Comparison of ENCODE assay signal across 8 cellular contexts in the genomic region with DNA sequence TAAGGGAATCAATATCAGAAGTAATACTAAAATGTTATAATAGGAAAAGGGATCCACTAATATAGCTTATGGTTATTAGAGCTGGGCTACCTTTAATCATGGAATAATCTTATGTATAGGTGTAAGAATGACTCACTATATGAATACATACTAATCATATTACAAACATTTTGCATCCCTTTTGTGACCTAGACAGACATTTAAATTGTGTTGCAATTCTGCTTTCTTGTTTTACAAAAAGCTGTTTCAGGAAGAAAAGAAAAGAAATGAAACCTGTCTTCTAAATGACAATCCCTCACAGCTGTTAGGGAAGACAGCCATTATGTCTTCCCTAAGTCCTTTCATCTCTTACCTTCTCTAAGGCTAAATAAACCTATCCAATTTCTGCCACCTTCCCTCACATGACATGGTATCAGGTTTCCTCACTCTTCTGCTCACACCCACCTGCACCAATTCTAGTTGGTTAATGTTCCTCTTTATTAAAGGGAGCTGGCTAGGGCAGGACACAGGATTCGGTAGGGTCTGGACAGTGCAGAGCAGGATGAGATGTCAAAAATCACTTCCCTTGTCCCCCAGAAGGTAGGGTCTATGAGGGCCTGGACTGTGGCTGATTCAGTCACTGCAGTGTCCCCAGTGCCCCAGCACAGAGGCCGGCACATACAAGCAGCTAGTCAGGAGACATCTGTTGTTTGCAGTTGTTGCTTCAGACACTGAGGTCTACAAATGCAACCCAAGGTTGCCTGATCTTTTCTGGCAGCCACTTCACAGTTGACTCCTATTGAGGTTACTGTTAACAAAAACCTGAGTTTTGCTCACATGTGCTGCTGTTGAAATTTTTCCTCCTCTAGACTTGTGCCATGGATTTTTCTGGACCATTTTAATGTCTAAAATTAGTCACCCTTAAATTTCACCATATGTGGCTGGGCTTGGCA. TPM values are rescaled to one million over a fixed set of nuclear protein-coding genes. Genes with fewer than 3 reads are reported as not detected.
DNase-seq lines count a peak whose midpoint lies in the region; ATAC-seq and TF ChIP-seq lines count a peak whose summit lies in the region.

No MANE protein-coding gene starts in this region.

- H3K4me3 ChIP-seq in aorta (ENCODE audit: low read length in 2 of 2) = no peak overlapping the region

- H3K27me3 ChIP-seq in aorta (ENCODE audit: control insufficient read depth in 1 of 2, insufficient read depth in 2 of 2, low read length in 1 of 2) = no peaks in the 10 kb centered on the region

- intact Hi-C loops in natural killer cell (cut with micrococcal nuclease) = no loop called here
- intact Hi-C loops in aorta (cut with DNase I) = loop anchor here in 1 of 2 donors (5.0 kb wide), 1 partner anchor 54 kb away; no protein-coding TSS in a partner anchor

- peaks cover 21% of the 10 kb centered on the region for H3K36me3 Mint-ChIP-seq in activated naive CD8-positive, alpha-beta T cell treated with anti-CD3 and anti-CD28 coated beads, Interleukin-2, amount 50 U/mL, for 24 hours (ENCODE audit: low read depth)
- no peaks in the 10 kb centered on the region for H3K36me3 Mint-ChIP-seq in natural killer cell

- TF ChIP-seq CTCF in natural killer cell (IDR thresholded peaks at IDR 0.05) = no peak

- H3K4me1 Mint-ChIP-seq in activated naive CD8-positive, alpha-beta T cell treated with anti-CD3 and anti-CD28 coated beads, Interleukin-2, amount 50 U/mL, for 24 hours = peaks cover 73% of the 10 kb centered on the region
- peaks cover 76 to 79% of the 10 kb centered on the region in 2 donors for H3K4me1 Mint-ChIP-seq in natural killer cell

- DNase-seq in GF-D8 (lab: John Stamatoyannopoulos, UW) = peak; percentile 72
- peak; percentile 45 for DNase-seq in NCI-H1694 (lab: John Stamatoyannopoulos, UW)
- no peak for DNase-seq in activated naive CD8-positive, alpha-beta T cell treated with anti-CD3 and anti-CD28 coated beads, Interleukin-2, amount 50 U/mL, for 24 hours
- DNase-seq in natural killer cell = no peak
- no peak for DNase-seq in middle frontal gyrus (ENCODE audit: extremely low spot score, low spot score)
- DNase-seq in EL = no peak
- no peak for DNase-seq in aorta

- no peak for ATAC-seq in activated naive CD8-positive, alpha-beta T cell treated with anti-CD3 and anti-CD28 coated beads, Interleukin-2, amount 50 U/mL, for 24 hours
- ATAC-seq in natural killer cell (peak in 1 of 3 donors; percentile 8), HG03045 (IDR thresholded peaks at IDR 0.05; ENCODE audit: unreplicated experiment) (no peak), aorta (ENCODE audit: low FRiP score) (no peak)

- peak overlapping the region in 1 of 2 donors; percentile 77 for H3K27ac ChIP-seq in aorta (ENCODE audit: low read depth in 1 of 2, low read length in 2 of 2)

- H3K9me3 ChIP-seq in aorta (ENCODE audit: control insufficient read depth, low read length) = no peaks in the 10 kb centered on the region

- H3K4me1 ChIP-seq in aorta (ENCODE audit: control insufficient read depth in 1 of 2, insufficient read depth in 2 of 2, low read length in 2 of 2) = peaks cover 0 to 2% of the 10 kb centered on the region in 2 donors

- peak overlapping the region; percentile 47 for H3K27ac Mint-ChIP-seq in activated naive CD8-positive, alpha-beta T cell treated with anti-CD3 and anti-CD28 coated beads, Interleukin-2, amount 50 U/mL, for 24 hours
- H3K27ac Mint-ChIP-seq in natural killer cell = peak overlapping the region; percentile 89 to 98

- H3K27me3 Mint-ChIP-seq in activated naive CD8-positive, alpha-beta T cell treated with anti-CD3 and anti-CD28 coated beads, Interleukin-2, amount 50 U/mL, for 24 hours = no peaks in the 10 kb centered on the region
- H3K27me3 Mint-ChIP-seq in natural killer cell (ENCODE audit: low read depth in 2 of 2) = no peaks in the 10 kb centered on the region

- no peak overlapping the region for H3K4me3 Mint-ChIP-seq in activated naive CD8-positive, alpha-beta T cell treated with anti-CD3 and anti-CD28 coated beads, Interleukin-2, amount 50 U/mL, for 24 hours
- peak overlapping the region; percentile 55 for H3K4me3 Mint-ChIP-seq in natural killer cell

- no peaks in the 10 kb centered on the region for H3K9me3 Mint-ChIP-seq in activated naive CD8-positive, alpha-beta T cell treated with anti-CD3 and anti-CD28 coated beads, Interleukin-2, amount 50 U/mL, for 24 hours
- no peaks in the 10 kb centered on the region for H3K9me3 Mint-ChIP-seq in natural killer cell

- 72 to 74% methylated on average over 2 of the region's 2 CpGs for WGBS in aorta, 2 donors

- no peaks in the 10 kb centered on the region for H3K36me3 ChIP-seq in aorta (ENCODE audit: control insufficient read depth in 1 of 2, insufficient read depth in 2 of 2, low read length in 1 of 2)

RNA-seq across cellular contexts. Expression of a gene that starts 3.8 kb away (rescaled TPM):
- total RNA-seq in natural killer cell (100 to 1,000 TPM; 115 to 139 (median 126) TPM), aorta (10 to 100 TPM; 68.2 to 75.3 TPM)
- polyA plus RNA-seq in aorta = 10 to 100 TPM; 67.7 to 68.3 TPM

Comparison
In these comparisons a context has a peak if more than half of its experiments do, and no peak if none do; other contexts are left out.
1. DNase-seq: peak in GF-D8 (single experiment) and NCI-H1694 (single experiment); none in activated naive CD8-positive, alpha-beta T cell treated with anti-CD3 and anti-CD28 coated beads, Interleukin-2, amount 50 U/mL, for 24 hours (single experiment), natural killer cell (single experiment), middle frontal gyrus (single experiment), EL (single experiment) and aorta (0 of 2).